ENCODE assay signal across 9 cellular contexts in genomic region chr19:13834308-13834790, GRCh38. TPM values are rescaled to one million over a fixed set of nuclear protein-coding genes. Genes with fewer than 3 reads are reported as not detected.
A peak's percentile ranks its signal among the peaks of the same experiment; 100 is the strongest.
DNase-seq lines count a peak whose midpoint lies in the region; ATAC-seq and TF ChIP-seq lines count a peak whose summit lies in the region.
"Had no signal": no experiment of that assay in that cellular context is flagged by ENCODE, and none has a peak within 500 bp of the region (broad histone marks: within the 10 kb centered on the region; RNA-seq: fewer than 3 reads in every experiment).

No MANE protein-coding gene starts in this region.

- H3K4me3 ChIP-seq in foreskin fibroblast (ENCODE audit: low read depth in 1 of 2, low read length in 2 of 2) (no peak overlapping the region), skin epidermis (peak overlapping the region in 1 of 7 experiments; percentile 16)

- CTCF ChIA-PET in WTC11 (lab: Charles Lee), result interaction anchor here (1.0 to 3.1 kb wide), 4 partner anchors 9 to 50 kb away, joined by 5 to 17 read pairs (median 6); no protein-coding TSS in a partner anchor

- H3K4me1 Mint-ChIP-seq in HFFc6 (ENCODE audit: low read depth) (peaks cover 64% of the 10 kb centered on the region), WTC11 (peaks cover 14% of the 10 kb centered on the region)

- H3K4me3 Mint-ChIP-seq in HFFc6 (peak overlapping the region; percentile 99), WTC11 (peak overlapping the region; percentile 81)

- H3K36me3 Mint-ChIP-seq in HFFc6 (ENCODE audit: low read depth) (peaks cover 69% of the 10 kb centered on the region), WTC11 (peaks cover 3% of the 10 kb centered on the region)

- H3K27ac Mint-ChIP-seq in HFFc6 (peak overlapping the region; percentile 100), WTC11 (peak overlapping the region; percentile 75)

- ATAC-seq in WTC11, result no peak
- no peak for ATAC-seq in HG02610 (IDR thresholded peaks at IDR 0.05; ENCODE audit: unreplicated experiment)
- no peak for ATAC-seq in GM19463 (IDR thresholded peaks at IDR 0.05; ENCODE audit: unreplicated experiment)
- ATAC-seq in HG03457 (IDR thresholded peaks at IDR 0.05; ENCODE audit: unreplicated experiment), result no peak

- peaks cover 98% of the 10 kb centered on the region for H3K9me3 Mint-ChIP-seq in HFFc6
- no peaks in the 10 kb centered on the region for H3K9me3 Mint-ChIP-seq in WTC11

- DNase-seq in HFFc6 (peak; percentile 81), WTC11 (ENCODE audit: low spot score) (no peak), foreskin fibroblast (peak; percentile 60 to 76), H4 (ENCODE audit: low spot score) (no peak)

- H3K27me3 Mint-ChIP-seq in HFFc6 (ENCODE audit: insufficient read depth) (peaks cover 100% of the 10 kb centered on the region), WTC11 (ENCODE audit: low read depth) (no peaks in the 10 kb centered on the region)

- TF ChIP-seq CTCF in HFFc6 (IDR thresholded peaks at IDR 0.05) (no peak), WTC11 (IDR thresholded peaks at IDR 0.05) (no peak), foreskin fibroblast (IDR thresholded peaks at IDR 0.05; ENCODE audit: low read depth, low read length) (no peak)

- POLR2A ChIA-PET in WTC11 (lab: Charles Lee), result interaction anchor here (0.6 kb wide), 1 partner anchor 20 kb away, joined by 9 read pairs; no protein-coding TSS in a partner anchor

- H3K27ac ChIP-seq in skin epidermis, result peak overlapping the region in 19 of 21 experiments; percentile 12 to 100 (median 72)

TF ChIP-seq in WTC11, 78 proteins besides CTCF, POLR2A, EP300 and RAD21 (continues in another document):
- TF ChIP-seq MAX (CRISPR knock-in tag; IDR thresholded peaks at IDR 0.05) (no peak), ZNF263 (CRISPR knock-in tag; IDR thresholded peaks at IDR 0.05; ENCODE audit: low read depth) (no peak), ESRRA (CRISPR knock-in tag; IDR thresholded peaks at IDR 0.05; ENCODE audit: borderline replicate concordance) (no peak), ZNF281 (CRISPR knock-in tag; IDR thresholded peaks at IDR 0.05) (no peak), ATF2 (CRISPR knock-in tag; IDR thresholded peaks at IDR 0.05; ENCODE audit: borderline replicate concordance, low read depth) (no peak), NFYB (CRISPR knock-in tag; conservative IDR thresholded peaks at IDR 0.05; ENCODE audit: low read depth) (no peak), ZNF423 (CRISPR knock-in tag; IDR thresholded peaks at IDR 0.05) (no peak), IRF1 (CRISPR knock-in tag; IDR thresholded peaks at IDR 0.05) (no peak), MXD4 (CRISPR knock-in tag; IDR thresholded peaks at IDR 0.05; ENCODE audit: borderline replicate concordance) (no peak), PRDM15 (CRISPR knock-in tag; IDR thresholded peaks at IDR 0.05) (no peak)

RNA-seq across cellular contexts. Expression of gene ZSWIM4, which starts 39.1 kb away (rescaled TPM):
- 1 to 10 TPM; 5.0 to 6.0 (median 5.2) TPM for total RNA-seq in HFFc6 (2021; fragmentation: NEBNext Ultra II Directional; extraction: Animal tissue kit (Norgen Biotek cat#: 25700))
- total RNA-seq in WTC11 (2021), result 33.4 to 35.5 TPM (median 34.2 TPM) in 3 replicates
- total RNA-seq in H4 (2014; rRNA removed; shearing (Covaris generic)), result 1.3 and 5.7 TPM in 2 replicates

RNA-seq across cellular contexts. Expression of gene NANOS3, which starts 42.6 kb away (rescaled TPM):
- 1 to 10 TPM in 5 of 6 experiments, under 1 TPM in 1; 0.91 to 1.7 (median 1.4) TPM for total RNA-seq in HFFc6 (2021; fragmentation: NEBNext Ultra II Directional; extraction: Animal tissue kit (Norgen Biotek cat#: 25700))
- 0.66 to 1.1 TPM (median 0.71 TPM) in 3 replicates for total RNA-seq in WTC11 (2021)
- total RNA-seq in H4 (2014; rRNA removed; shearing (Covaris generic)), result not detected in 2 replicates
- total RNA-seq: renal cortical epithelial cell had no signal

Comparison
In these comparisons a context has a peak if more than half of its experiments do, and no peak if none do; other contexts are left out.
1. DNase-seq: peak in HFFc6 (single experiment) and foreskin fibroblast (2 of 2); none in WTC11 (single experiment) and H4 (single experiment).